Comparison of ENCODE assay signal across 10 cellular contexts in genomic region chr20:45341579-45341938, GRCh38. TPM values are rescaled to one million over a fixed set of nuclear protein-coding genes. Genes with fewer than 3 reads are reported as not detected.
DNase-seq lines count a peak whose midpoint lies in the region; ATAC-seq and TF ChIP-seq lines count a peak whose summit lies in the region.
"Had no signal": no experiment of that assay in that cellular context is flagged by ENCODE, and none has a peak within 500 bp of the region (broad histone marks: within the 10 kb centered on the region; RNA-seq: fewer than 3 reads in every experiment).

No MANE protein-coding gene starts in this region.

- peak overlapping the region; percentile 40 for H3K4me3 Mint-ChIP-seq in chondrocyte (ENCODE audit: unreplicated experiment)
- H3K4me3 Mint-ChIP-seq: activated T-cell treated with anti-CD3 and anti-CD28 coated beads, Interleukin-2, amount 50 U/mL, for 24 hours had no signal

- TF ChIP-seq POLR2A in IMR-90 (IDR thresholded peaks at IDR 0.05; ENCODE audit: low read depth, low read length): no peak

- peak overlapping the region; percentile 96 for H3K27ac Mint-ChIP-seq in chondrocyte (ENCODE audit: unreplicated experiment)

- no CpG with 5 or more reads among the region's 3 CpGs for WGBS in IMR-90 (ENCODE audit: extremely low coverage in 2 of 2, insufficient read length in 1 of 2), 2 experiments
- WGBS in liver: 25% methylated on average over 3 of the region's 3 CpGs

- intact Hi-C loops in IMR-90 (cut with micrococcal nuclease): no loop called here

- H4K5ac ChIP-seq in IMR-90 (ENCODE audit: low read depth, low read length): peak overlapping the region; percentile 58

- peak overlapping the region; percentile 95 for H2BK120ac ChIP-seq in IMR-90 (ENCODE audit: low read depth, low read length)

- no peak for ATAC-seq in IMR-90 (ENCODE audit: low read depth)
- no peak for ATAC-seq in GM18858 (IDR thresholded peaks at IDR 0.05; ENCODE audit: unreplicated experiment)

- H3K4me3 ChIP-seq in IMR-90 (ENCODE audit: insufficient read depth, low read depth, low read length) (no peak overlapping the region), liver (ENCODE audit: low read depth in 1 of 3, low read length in 3 of 3) (peak overlapping the region in 1 of 3 donors; percentile 40), subcutaneous abdominal adipose tissue (ENCODE audit: low read depth in 1 of 5, low read length in 5 of 5) (peak overlapping the region in 2 of 5 donors; percentile 17 to 40)

- H2BK20ac ChIP-seq in IMR-90 (ENCODE audit: low read depth, low read length): peak overlapping the region; percentile 35

- peak overlapping the region; percentile 93 for H2BK5ac ChIP-seq in IMR-90 (ENCODE audit: low read depth, low read length, poor library complexity, severe bottlenecking)

- no peaks in the 10 kb centered on the region for H3K9me3 Mint-ChIP-seq in chondrocyte (ENCODE audit: low read depth)
- H3K9me3 Mint-ChIP-seq: activated T-cell treated with anti-CD3 and anti-CD28 coated beads, Interleukin-2, amount 50 U/mL, for 24 hours had no signal

- H3K4me1 Mint-ChIP-seq in chondrocyte (ENCODE audit: low read depth): peaks cover 90% of the 10 kb centered on the region

- H4K8ac ChIP-seq in IMR-90 (ENCODE audit: low read depth in 2 of 2, low read length in 2 of 2): peak overlapping the region; percentile 42 to 78

- H3K9me3 ChIP-seq in IMR-90 (ENCODE audit: control insufficient read depth, insufficient read depth, low read length): no peaks in the 10 kb centered on the region
- no peaks in the 10 kb centered on the region for H3K9me3 ChIP-seq in liver (ENCODE audit: control insufficient read depth in 4 of 4, low read length in 3 of 4)
- no peaks in the 10 kb centered on the region for H3K9me3 ChIP-seq in subcutaneous abdominal adipose tissue (ENCODE audit: control insufficient read depth in 5 of 5, low read length in 5 of 5)

- H2AK5ac ChIP-seq in IMR-90 (ENCODE audit: low read depth, low read length): peak overlapping the region; percentile 59; the same call in 1 of the 2 replicates

- no peak for TF ChIP-seq RAD21 in IMR-90 (IDR thresholded peaks at IDR 0.05; ENCODE audit: low read length)
- TF ChIP-seq RAD21 in liver (IDR thresholded peaks at IDR 0.05): no peak

- DNase-seq in IMR-90: no peak
- DNase-seq in chondrocyte (ENCODE audit: low spot score): no peak
- no peak for DNase-seq in amniotic stem cell (lab: John Stamatoyannopoulos, UW)
- no peak for DNase-seq in NCI-H1092 (lab: John Stamatoyannopoulos, UW)
- DNase-seq in cerebellum (ENCODE audit: low spot score): no peak
- DNase-seq: activated T-cell treated with anti-CD3 and anti-CD28 coated beads, Interleukin-2, amount 50 U/mL, for 24 hours; NCI-H2081 treated with DMSO at 0.1 percent for 48 hours had no signal

- TF ChIP-seq CTCF in IMR-90 (conservative IDR thresholded peaks at IDR 0.05; ENCODE audit: low read depth, low read length) (no peak), chondrocyte (IDR thresholded peaks at IDR 0.05) (no peak), liver (IDR thresholded peaks at IDR 0.05; ENCODE audit: low read depth, low read length, missing input control) (no peak)

- H3K9ac ChIP-seq in IMR-90 (ENCODE audit: low read depth, low read length): peak overlapping the region; percentile 50
- H3K9ac ChIP-seq in liver (ENCODE audit: low read depth in 1 of 2, low read length in 2 of 2): peak overlapping the region; percentile 30 to 44
- peak overlapping the region in 4 of 5 donors; percentile 0 to 57 (median 38) for H3K9ac ChIP-seq in subcutaneous abdominal adipose tissue (ENCODE audit: low read length in 5 of 5)

- H3K18ac ChIP-seq in IMR-90 (ENCODE audit: low read depth, low read length): peak overlapping the region; percentile 17

- dilution Hi-C loops in IMR-90 (cut with HindIII; ENCODE audit: low sequenced_read_pairs, unreplicated experiment): no loop called here

- peak overlapping the region; percentile 92 for H3K27ac ChIP-seq in IMR-90 (ENCODE audit: insufficient read depth, low read length)
- peak overlapping the region; percentile 81 to 97 for H3K27ac ChIP-seq in liver (ENCODE audit: low read depth in 1 of 2, low read length in 2 of 2)
- H3K27ac ChIP-seq in subcutaneous abdominal adipose tissue (ENCODE audit: low read depth, low read length): peak overlapping the region; percentile 92

- no peak overlapping the region for H2AFZ ChIP-seq in IMR-90 (replicated peaks; ENCODE audit: low read length, poor library complexity)

- POLR2A ChIA-PET in IMR-90 (lab: Charles Lee; ENCODE audit: unreplicated experiment): no interaction called here

- peak overlapping the region; percentile 90 for H3K14ac ChIP-seq in IMR-90 (replicated peaks; ENCODE audit: low read depth, low read length)

- H3K56ac ChIP-seq in IMR-90 (ENCODE audit: extremely low read depth, insufficient read depth, low read length): peak overlapping the region; percentile 39; the same call in 1 of the 2 replicates

- peak overlapping the region; percentile 99 for H4K91ac ChIP-seq in IMR-90 (ENCODE audit: insufficient read depth, low read depth, low read length)

- peak overlapping the region; percentile 99 for H3K4ac ChIP-seq in IMR-90 (ENCODE audit: low read depth, low read length)

- BruUV-seq in IMR-90 (replicated peaks; lab: Mats Ljungman, UMichigan): no TSS peak

- H2AK9ac ChIP-seq in IMR-90 (replicated peaks; ENCODE audit: low read depth, low read length, poor library complexity): peak overlapping the region; percentile 92

- peaks cover 23 to 95% of the 10 kb centered on the region in 2 experiments for H3K79me1 ChIP-seq in IMR-90 (ENCODE audit: low read depth in 1 of 2, low read length in 2 of 2)

- in situ Hi-C loops in IMR-90 (cut with MboI; ENCODE audit: low sequenced_read_pairs): loop anchor here (25.0 kb wide), 1 partner anchor 571 kb away; the partner anchor contains the start of gene PLTP

- CTCF ChIA-PET in IMR-90 (lab: Yijun Ruan, JAX): interaction anchor here (2.5 kb wide), 1 partner anchor 21 kb away, joined by 8 read pairs; the partner anchor contains the start of gene SYS1

- H3K23ac ChIP-seq in IMR-90 (ENCODE audit: low read depth, low read length): peak overlapping the region; percentile 90

- no peaks in the 10 kb centered on the region for H3K27me3 Mint-ChIP-seq in chondrocyte (ENCODE audit: low read depth)
- H3K27me3 Mint-ChIP-seq: activated T-cell treated with anti-CD3 and anti-CD28 coated beads, Interleukin-2, amount 50 U/mL, for 24 hours had no signal

- H3K27me3 ChIP-seq in IMR-90 (ENCODE audit: control insufficient read depth, insufficient read depth, low read length): no peaks in the 10 kb centered on the region
- no peaks in the 10 kb centered on the region for H3K27me3 ChIP-seq in liver (ENCODE audit: control insufficient read depth in 4 of 4, insufficient read depth in 4 of 4, low read length in 3 of 4)
- H3K27me3 ChIP-seq in subcutaneous abdominal adipose tissue (ENCODE audit: control insufficient read depth in 5 of 5, insufficient read depth in 4 of 5, low read length in 5 of 5): no peaks in the 10 kb centered on the region

- H3K4me1 ChIP-seq in IMR-90 (ENCODE audit: control insufficient read depth, insufficient read depth, low read length) (peaks cover 72% of the 10 kb centered on the region), liver (ENCODE audit: control insufficient read depth in 4 of 4, insufficient read depth in 4 of 4, low read length in 3 of 4) (peaks cover 23 to 81% (median 51%) of the 10 kb centered on the region in 4 donors), subcutaneous abdominal adipose tissue (ENCODE audit: control insufficient read depth in 5 of 5, insufficient read depth in 5 of 5, low read length in 5 of 5) (peaks cover 20 to 91% (median 81%) of the 10 kb centered on the region in 5 donors)

- H3K9me1 ChIP-seq in IMR-90 (ENCODE audit: insufficient read depth, low read length): peaks cover 46% of the 10 kb centered on the region

- H4K20me1 ChIP-seq in IMR-90 (ENCODE audit: insufficient read depth, low read length): peaks cover 45% of the 10 kb centered on the region

- peak overlapping the region; percentile 99; the same call in 2 of the 3 replicates for H2BK15ac ChIP-seq in IMR-90 (ENCODE audit: low read depth, low read length)

- no peaks in the 10 kb centered on the region for H3K36me3 Mint-ChIP-seq in chondrocyte (ENCODE audit: low read depth)

- H3K4me2 ChIP-seq in IMR-90 (ENCODE audit: low read depth, low read length): peak overlapping the region; percentile 87

- H3K36me3 ChIP-seq in IMR-90 (ENCODE audit: control insufficient read depth, insufficient read depth, low read length) (peaks cover 32% of the 10 kb centered on the region), liver (ENCODE audit: control insufficient read depth in 4 of 4, insufficient read depth in 3 of 4, low read depth in 1 of 4, low read length in 3 of 4) (peaks cover 0 to 13% (median 0%) of the 10 kb centered on the region in 4 donors), subcutaneous abdominal adipose tissue (ENCODE audit: control insufficient read depth in 5 of 5, insufficient read depth in 5 of 5, low read length in 5 of 5) (peaks cover 0 to 10% (median 4%) of the 10 kb centered on the region in 5 donors)

RNA-seq across cellular contexts. Expression of gene SDC4, which starts 6.7 kb away (rescaled TPM):
- 265 and 275 TPM in 2 replicates for total RNA-seq in IMR-90 (2012; rRNA removed)
- 181 and 203 TPM in 2 replicates for polyA plus RNA-seq in IMR-90 (2012; rRNA removed)
- polyA plus RNA-seq in IMR-90 (2012; cell fraction: cytosol; rRNA removed): 183 and 191 TPM in 2 replicates
- 58.2 and 85.3 TPM in 2 replicates for polyA plus RNA-seq in IMR-90 (2012; cell fraction: nucleus; rRNA removed; ENCODE audit: low replicate concordance)
- 17.1 to 21.4 TPM (median 21.2 TPM) in 3 replicates for total RNA-seq in chondrocyte
- 100 to 1,000 TPM in 1 of 2 donors, 10 to 100 TPM in 1; 54.4 to 147 TPM for total RNA-seq in liver
- polyA plus RNA-seq in liver: 10 to 100 TPM; 80.6 to 86.5 TPM
- total RNA-seq in cerebellum: 1.6 TPM

RNA-seq across cellular contexts. Expression of gene SYS1, which starts 21.4 kb away (rescaled TPM):
- total RNA-seq in IMR-90 (2012; rRNA removed) (12.9 and 16.7 TPM in 2 replicates), chondrocyte (18.1 to 18.8 TPM (median 18.3 TPM) in 3 replicates), liver (10 to 100 TPM; 15.0 to 29.0 TPM), cerebellum (26.8 TPM)
- polyA plus RNA-seq in IMR-90 (2012; rRNA removed) (24.6 and 29.2 TPM in 2 replicates), liver (10 to 100 TPM; 27.2 to 37.8 TPM)
- polyA plus RNA-seq in IMR-90 (2012; cell fraction: cytosol; rRNA removed): 35.1 and 52.6 TPM in 2 replicates
- 10.9 and 29.3 TPM in 2 replicates for polyA plus RNA-seq in IMR-90 (2012; cell fraction: nucleus; rRNA removed; ENCODE audit: low replicate concordance)

RNA-seq across cellular contexts. Expression of gene MATN4, which starts 33.5 kb away (rescaled TPM):
- total RNA-seq in IMR-90 (2012; rRNA removed) (not detected in 2 replicates), chondrocyte (0.10 to 0.26 TPM in 2 of 3 replicates, not detected in the other), liver (not detected), cerebellum (not detected)
- polyA plus RNA-seq in IMR-90 (2012; rRNA removed) (0.12 and 0.13 TPM in 2 replicates), liver (under 1 TPM in 1 of 2 donors, not detected in 1; 0.05 TPM)
- 0.11 and 0.16 TPM in 2 replicates for polyA plus RNA-seq in IMR-90 (2012; cell fraction: cytosol; rRNA removed)
- polyA plus RNA-seq in IMR-90 (2012; cell fraction: nucleus; rRNA removed; ENCODE audit: low replicate concordance): 0.37 and 1.2 TPM in 2 replicates

RNA-seq across cellular contexts. Expression of gene RBPJL, which starts 34.9 kb away (rescaled TPM):
- total RNA-seq in IMR-90 (2012; rRNA removed) (not detected in 2 replicates), chondrocyte (not detected in 3 replicates), liver (not detected), cerebellum (not detected)
- polyA plus RNA-seq in IMR-90 (2012; rRNA removed) (not detected in 2 replicates), liver (not detected)
- polyA plus RNA-seq in IMR-90 (2012; cell fraction: cytosol; rRNA removed): not detected in 2 replicates
- not detected in 2 replicates for polyA plus RNA-seq in IMR-90 (2012; cell fraction: nucleus; rRNA removed; ENCODE audit: low replicate concordance)

RNA-seq across cellular contexts. Expression of gene TP53TG5, which starts 36.6 kb away (rescaled TPM):
- not detected in 2 replicates for total RNA-seq in IMR-90 (2012; rRNA removed)
- polyA plus RNA-seq in IMR-90 (2012; rRNA removed): not detected in 2 replicates
- polyA plus RNA-seq in IMR-90 (2012; cell fraction: cytosol; rRNA removed): not detected in 2 replicates
- not detected in 2 replicates for polyA plus RNA-seq in IMR-90 (2012; cell fraction: nucleus; rRNA removed; ENCODE audit: low replicate concordance)
- total RNA-seq in chondrocyte: not detected in 3 replicates
- not detected for total RNA-seq in liver
- not detected for polyA plus RNA-seq in liver
- total RNA-seq in cerebellum: not detected
